In the genomic region with DNA sequence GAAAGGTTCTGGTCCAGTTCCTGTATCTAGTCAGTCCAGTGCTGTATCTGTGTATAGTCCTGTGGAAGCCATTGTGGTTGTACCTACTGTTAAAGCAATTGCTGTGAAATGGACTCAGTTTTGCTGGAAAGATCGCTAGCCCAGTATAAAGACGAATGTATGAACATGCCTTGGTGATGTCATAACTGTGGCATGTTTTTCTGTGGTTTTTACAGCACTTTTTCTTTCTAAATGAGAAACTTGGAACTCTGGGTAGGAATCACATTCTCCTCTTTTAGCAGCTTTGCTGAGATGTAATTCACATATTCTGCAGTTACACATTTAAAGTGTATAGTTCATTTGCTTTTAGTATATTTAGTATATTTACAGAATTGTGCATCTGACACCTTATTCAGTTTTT, we compare ENCODE assay signal across 17 cellular contexts. TPM values are rescaled to one million over a fixed set of nuclear protein-coding genes. Genes with fewer than 3 reads are reported as not detected.
A peak's percentile ranks its signal among the peaks of the same experiment; 100 is the strongest.
DNase-seq lines count a peak whose midpoint lies in the region; ATAC-seq and TF ChIP-seq lines count a peak whose summit lies in the region.
"Had no signal": no experiment of that assay in that cellular context is flagged by ENCODE, and none has a peak within 500 bp of the region (broad histone marks: within the 10 kb centered on the region; RNA-seq: fewer than 3 reads in every experiment).

No MANE protein-coding gene starts in this region.

- H3K36me3 ChIP-seq in brain microvascular endothelial cell (replicated peaks) (peaks cover 3% of the 10 kb centered on the region), upper lobe of right lung (peaks cover 27% of the 10 kb centered on the region)
- H3K36me3 ChIP-seq: pancreas had no signal

- no peaks in the 10 kb centered on the region for H3K4me1 ChIP-seq in upper lobe of right lung
- H3K4me1 ChIP-seq: lower lobe of right lung had no signal

- H3K4me3 Mint-ChIP-seq in nephron progenitor cell: no peak overlapping the region
- H3K4me3 Mint-ChIP-seq: activated naive CD4-positive, alpha-beta T cell treated with anti-CD3 and anti-CD28 coated beads, Interleukin-2, amount 50 U/mL, for 24 hours; stimulated activated effector memory CD8-positive, alpha-beta T cell treated with anti-CD3 and anti-CD28 coated beads, Interleukin-12 subunit alpha, Interleukin-12 subunit beta, amount 100 ng/mL, for 72 hours had no signal

- peak; percentile 66 for DNase-seq in AG08396 (ENCODE audit: low spot score)
- DNase-seq in HS-27A (ENCODE audit: low read depth): peak; percentile 75
- peak; percentile 76 for DNase-seq in brain microvascular endothelial cell
- peak; percentile 88 for DNase-seq in kidney glomerular epithelial cell (lab: John Stamatoyannopoulos, UW)
- DNase-seq in GDM1 (lab: John Stamatoyannopoulos, UW): no peak
- no peak for DNase-seq in upper lobe of right lung
- DNase-seq in nephron progenitor cell: no peak
- no peak for DNase-seq in SW480 (ENCODE audit: low spot score)
- DNase-seq: C1 segment of cervical spinal cord; hypothalamus; lower lobe of right lung; MG63; pancreas; stimulated activated CD4-positive, alpha-beta T cell treated with anti-CD3 and anti-CD28 coated beads, Interleukin-1b, Interleukin-23, amount 100 ng/mL, for 48 hours; T-helper 9 cell had no signal

- H3K27me3 ChIP-seq in brain microvascular endothelial cell (replicated peaks) (no peaks in the 10 kb centered on the region), upper lobe of right lung (no peaks in the 10 kb centered on the region)
- H3K27me3 ChIP-seq: MG63, pancreas had no signal

- TF ChIP-seq CTCF in brain microvascular endothelial cell (IDR thresholded peaks at IDR 0.05; ENCODE audit: low read depth, low read length, missing control alignments) (no peak), upper lobe of right lung (IDR thresholded peaks at IDR 0.05) (no peak), nephron progenitor cell (IDR thresholded peaks at IDR 0.05) (no peak)

- peak overlapping the region; percentile 56 for H3K27ac ChIP-seq in brain microvascular endothelial cell
- H3K27ac ChIP-seq in upper lobe of right lung: no peak overlapping the region
- H3K27ac ChIP-seq: lower lobe of right lung, pancreas had no signal

- H3K27ac Mint-ChIP-seq in nephron progenitor cell: no peak overlapping the region
- H3K27ac Mint-ChIP-seq: activated naive CD4-positive, alpha-beta T cell treated with anti-CD3 and anti-CD28 coated beads, Interleukin-2, amount 50 U/mL, for 24 hours; stimulated activated effector memory CD8-positive, alpha-beta T cell treated with anti-CD3 and anti-CD28 coated beads, Interleukin-12 subunit alpha, Interleukin-12 subunit beta, amount 100 ng/mL, for 72 hours had no signal

- H3K36me3 Mint-ChIP-seq in nephron progenitor cell (ENCODE audit: low read depth): peaks cover 78% of the 10 kb centered on the region

- peaks cover 3% of the 10 kb centered on the region for H3K27me3 Mint-ChIP-seq in nephron progenitor cell (ENCODE audit: low read depth, poor library complexity)
- H3K27me3 Mint-ChIP-seq: activated naive CD4-positive, alpha-beta T cell treated with anti-CD3 and anti-CD28 coated beads, Interleukin-2, amount 50 U/mL, for 24 hours had no signal

- no peak overlapping the region for H3K4me3 ChIP-seq in brain microvascular endothelial cell (ENCODE audit: low read depth, low read length)
- no peak overlapping the region for H3K4me3 ChIP-seq in upper lobe of right lung
- H3K4me3 ChIP-seq: lower lobe of right lung, MG63, pancreas had no signal

- H3K9me3 ChIP-seq in upper lobe of right lung: no peaks in the 10 kb centered on the region
- H3K9me3 ChIP-seq: lower lobe of right lung, MG63, pancreas had no signal

- no peaks in the 10 kb centered on the region for H3K4me1 Mint-ChIP-seq in nephron progenitor cell

- in situ Hi-C loops in brain microvascular endothelial cell (cut with HindIII; ENCODE audit: low pct_ligation_motif_present, low sequenced_read_pairs): no loop called here

- H3K9me3 Mint-ChIP-seq in nephron progenitor cell: peaks cover 5% of the 10 kb centered on the region
- H3K9me3 Mint-ChIP-seq: activated naive CD4-positive, alpha-beta T cell treated with anti-CD3 and anti-CD28 coated beads, Interleukin-2, amount 50 U/mL, for 24 hours; stimulated activated effector memory CD8-positive, alpha-beta T cell treated with anti-CD3 and anti-CD28 coated beads, Interleukin-12 subunit alpha, Interleukin-12 subunit beta, amount 100 ng/mL, for 72 hours had no signal

- intact Hi-C loops in upper lobe of right lung (cut with DNase I): no loop called here

- ATAC-seq in upper lobe of right lung: no peak
- ATAC-seq: lower lobe of right lung; pancreas; stimulated activated effector memory CD8-positive, alpha-beta T cell treated with anti-CD3 and anti-CD28 coated beads, Interleukin-12 subunit alpha, Interleukin-12 subunit beta, amount 100 ng/mL, for 72 hours had no signal

RNA-seq across cellular contexts. Expression of gene MAP2K4, which starts 58.1 kb away (rescaled TPM):
- total RNA-seq in upper lobe of right lung: 36.5 TPM

Comparison
In these comparisons a context has a peak if more than half of its experiments do, and no peak if none do; other contexts are left out.
1. DNase-seq: peak in AG08396 (single experiment), HS-27A (single experiment), brain microvascular endothelial cell (single experiment) and kidney glomerular epithelial cell (single experiment); none in GDM1 (single experiment), upper lobe of right lung (single experiment), nephron progenitor cell (single experiment) and SW480 (single experiment).